In genomic region chr1:202852163-202852904, GRCh38 we compare ENCODE assay signal across 8 cellular contexts. TPM values are rescaled to one million over a fixed set of nuclear protein-coding genes. Genes with fewer than 3 reads are reported as not detected.
DNase-seq lines count a peak whose midpoint lies in the region; ATAC-seq, FAIRE-seq and TF ChIP-seq lines count a peak whose summit lies in the region.

No MANE protein-coding gene starts in this region.

- H3K27ac Mint-ChIP-seq in T-cell: no peak overlapping the region

- no peaks in the 10 kb centered on the region for H3K79me2 ChIP-seq in endothelial cell of umbilical vein (ENCODE audit: control insufficient read depth, insufficient read depth, low read length)

- CTCF ChIA-PET in T-cell (lab: Charles Lee) (interaction anchor here in 1 of 2 donors (1.5 kb wide), 1 partner anchor 90 kb away, joined by 5 read pairs; no protein-coding TSS in a partner anchor), endothelial cell of umbilical vein (lab: Charles Lee) (interaction anchor here (1.0 to 1.8 kb wide), 2 partner anchors 36 to 44 kb away, joined by 3 to 5 read pairs; partner anchors contain the start of genes KDM5B and RABIF)

- peak; percentile 60 to 76 for TF ChIP-seq CTCF in endothelial cell of umbilical vein (IDR thresholded peaks at IDR 0.05; ENCODE audit: extremely low read depth in 1 of 2, insufficient read depth in 1 of 2, low read depth in 1 of 2, low read length in 2 of 2)
- no peak for TF ChIP-seq CTCF in pancreas (IDR thresholded peaks at IDR 0.05)

- POLR2A ChIA-PET in T-cell (lab: Charles Lee): no interaction called here
- POLR2A ChIA-PET in endothelial cell of umbilical vein (lab: Charles Lee): no interaction called here

- FAIRE-seq in endothelial cell of umbilical vein (lab: Jason Lieb, UNC) (peak; percentile 88), pancreas (lab: Jason Lieb, UNC) (no peak)

- H3K9me1 ChIP-seq in endothelial cell of umbilical vein (replicated peaks; ENCODE audit: control insufficient read depth, extremely low read depth, insufficient read depth, low read length): no peaks in the 10 kb centered on the region

- H3K27me3 Mint-ChIP-seq in T-cell: no peaks in the 10 kb centered on the region

- no peaks in the 10 kb centered on the region for H3K27me3 ChIP-seq in endothelial cell of umbilical vein (ENCODE audit: control insufficient read depth in 2 of 2, insufficient read depth in 2 of 2, low read length in 2 of 2)
- no peaks in the 10 kb centered on the region for H3K27me3 ChIP-seq in pancreas

- H3K4me1 ChIP-seq in endothelial cell of umbilical vein (ENCODE audit: control insufficient read depth, extremely low read depth, insufficient read depth, low read length) (no peaks in the 10 kb centered on the region), pancreas (no peaks in the 10 kb centered on the region)

- TF ChIP-seq POLR2A in endothelial cell of umbilical vein (IDR thresholded peaks at IDR 0.05; ENCODE audit: low read depth, low read length): no peak

- H3K9me3 ChIP-seq in endothelial cell of umbilical vein (replicated peaks; ENCODE audit: control insufficient read depth, insufficient read depth, low read length) (no peaks in the 10 kb centered on the region), pancreas (no peaks in the 10 kb centered on the region)

- no peak overlapping the region for H3K27ac ChIP-seq in endothelial cell of umbilical vein (ENCODE audit: insufficient read depth, low read depth, low read length)
- H3K27ac ChIP-seq in pancreas: no peak overlapping the region

- H3K4me1 Mint-ChIP-seq in T-cell: no peaks in the 10 kb centered on the region

- intact Hi-C loops in endothelial cell of umbilical vein (cut with micrococcal nuclease) (loop anchor here (1.0 to 2.0 kb wide), 2 partner anchors 94 to 147 kb away; no protein-coding TSS in a partner anchor), pancreas (cut with DNase I) (no loop called here)

- H3K36me3 Mint-ChIP-seq in T-cell: no peaks in the 10 kb centered on the region

- DNase-seq in EL (peak; percentile 69), HT1080 (ENCODE audit: low read depth) (peak; percentile 64), T-cell (peak in 10 of 34 experiments; percentile 5 to 19 (median 14)), endothelial cell of umbilical vein (ENCODE audit: low read depth, low spot score) (peak; percentile 70), pancreas (peak in 2 of 6 donors; percentile 37 to 41), pons (ENCODE audit: low spot score) (no peak)

- H3K9ac ChIP-seq in endothelial cell of umbilical vein (replicated peaks; ENCODE audit: extremely low read depth, insufficient read depth, low read length): no peak overlapping the region

- BruUV-seq in endothelial cell of umbilical vein (replicated peaks; lab: Mats Ljungman, UMichigan): no TSS peak

- no peak overlapping the region for H3K4me3 ChIP-seq in endothelial cell of umbilical vein (replicated peaks in 1 of 3; ENCODE audit: insufficient read depth in 1 of 3, low read depth in 1 of 3, low read length in 3 of 3)
- H3K4me3 ChIP-seq in pancreas: no peak overlapping the region

- WGBS in pancreas, 2 donors: 63 to 64% methylated on average over 15 of the region's 15 CpGs

- H3K4me3 Mint-ChIP-seq in T-cell: no peak overlapping the region

- no peaks in the 10 kb centered on the region for H3K9me3 Mint-ChIP-seq in T-cell

- dilution Hi-C loops in endothelial cell of umbilical vein (cut with MboI; ENCODE audit: extremely low pct_ligation_motif_present, low sequenced_read_pairs): no loop called here

- no peaks in the 10 kb centered on the region for H4K20me1 ChIP-seq in endothelial cell of umbilical vein (replicated peaks; ENCODE audit: control insufficient read depth, extremely low read depth, insufficient read depth, low read length)

- ATAC-seq in T-cell (replicated peaks in 1 of 4): peak in 3 of 4 experiments; percentile 43 to 68 (median 58)
- ATAC-seq in pancreas: peak; percentile 64 to 85 (median 76)
- no peak for ATAC-seq in GM18858 (IDR thresholded peaks at IDR 0.05; ENCODE audit: unreplicated experiment)
- no peak for ATAC-seq in GM19397 (IDR thresholded peaks at IDR 0.05; ENCODE audit: unreplicated experiment)

- no peaks in the 10 kb centered on the region for H3K36me3 ChIP-seq in endothelial cell of umbilical vein (ENCODE audit: control insufficient read depth in 2 of 2, extremely low read depth in 1 of 2, insufficient read depth in 2 of 2, low read length in 2 of 2)
- H3K36me3 ChIP-seq in pancreas: no peaks in the 10 kb centered on the region

- H2AFZ ChIP-seq in endothelial cell of umbilical vein (ENCODE audit: low read depth, low read length): peak overlapping the region; percentile 92

- no peak overlapping the region for H3K4me2 ChIP-seq in endothelial cell of umbilical vein (ENCODE audit: insufficient read depth, low read length)

TF ChIP-seq in endothelial cell of umbilical vein, 7 proteins besides CTCF, POLR2A, EP300 and RAD21:
- TF ChIP-seq, protein P1, sequence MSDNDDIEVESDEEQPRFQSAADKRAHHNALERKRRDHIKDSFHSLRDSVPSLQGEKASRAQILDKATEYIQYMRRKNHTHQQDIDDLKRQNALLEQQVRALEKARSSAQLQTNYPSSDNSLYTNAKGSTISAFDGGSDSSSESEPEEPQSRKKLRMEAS (IDR thresholded peaks at IDR 0.05; ENCODE audit: insufficient read depth, insufficient read length): no peak
- TF ChIP-seq EZH2 (IDR thresholded peaks at IDR 0.05; ENCODE audit: borderline replicate concordance, low read depth, low read length, severe bottlenecking) (no peak), JUN (IDR thresholded peaks at IDR 0.05; ENCODE audit: borderline replicate concordance, insufficient read depth, insufficient read length, low read depth) (no peak), MYC (IDR thresholded peaks at IDR 0.05; ENCODE audit: low read depth, low read length) (no peak), FOS (IDR thresholded peaks at IDR 0.05; ENCODE audit: borderline replicate concordance, insufficient read depth, low read length) (no peak), GATA2 (IDR thresholded peaks at IDR 0.05; ENCODE audit: insufficient read depth, insufficient read length, low read depth, low read length) (no peak), POLR2AphosphoS5 (IDR thresholded peaks at IDR 0.05; ENCODE audit: insufficient read depth, low read depth, low read length) (no peak)

RNA-seq across cellular contexts. Expression of gene RABIF, which starts 36.6 kb away (rescaled TPM):
- total RNA-seq in HT1080 (2014; rRNA removed; shearing (Covaris generic)): 12.4 and 13.8 TPM in 2 replicates
- polyA plus RNA-seq in HT1080 (2015; cell fraction: cytosol; rRNA removed): 7.8 and 9.1 TPM in 2 replicates
- polyA plus RNA-seq in HT1080 (2015; cell fraction: nucleus; rRNA removed): 3.0 and 3.4 TPM in 2 replicates
- total RNA-seq in T-cell (10 to 100 TPM in 4 of 5 donors, 1 to 10 TPM in 1; 9.2 to 18.3 (median 15.6) TPM), endothelial cell of umbilical vein (13.1 and 15.8 TPM in 2 replicates), pancreas (1 to 10 TPM; 1.7 to 3.9 (median 2.5) TPM)
- polyA plus RNA-seq in endothelial cell of umbilical vein (15.4 and 17.1 TPM in 2 replicates), pancreas (1 to 10 TPM; 2.2 to 3.1 TPM)
- polyA plus RNA-seq in endothelial cell of umbilical vein (2011; cell fraction: cytosol; rRNA removed): 15.4 and 15.7 TPM in 2 replicates
- 5.3 and 7.6 TPM in 2 replicates for polyA plus RNA-seq in endothelial cell of umbilical vein (2011; cell fraction: nucleus; rRNA removed)
- polyA plus RNA-seq in endothelial cell of umbilical vein (2012): 13.7 and 18.1 TPM in 2 replicates
- polyA minus RNA-seq in endothelial cell of umbilical vein: 14.0 and 18.2 TPM in 2 replicates
- 8.9 TPM for polyA minus RNA-seq in endothelial cell of umbilical vein (2011; cell fraction: cytosol; rRNA and poly(A)+ RNA removed)
- polyA minus RNA-seq in endothelial cell of umbilical vein (2011; cell fraction: nucleus; rRNA and poly(A)+ RNA removed): 5.9 and 8.8 TPM in 2 replicates

RNA-seq across cellular contexts. Expression of gene PCAT6, which starts 41.6 kb away (rescaled TPM):
- total RNA-seq in HT1080 (2014; rRNA removed; shearing (Covaris generic)): not detected in 2 replicates
- polyA plus RNA-seq in HT1080 (2015; cell fraction: cytosol; rRNA removed): 1.3 and 4.0 TPM in 2 replicates
- polyA plus RNA-seq in HT1080 (2015; cell fraction: nucleus; rRNA removed): 0.60 and 2.2 TPM in 2 replicates
- total RNA-seq in T-cell (1 to 10 TPM in 2 of 5 donors, under 1 TPM in 2, not detected in 1; 0.44 to 1.5 (median 0.79) TPM), endothelial cell of umbilical vein (1.5 and 1.7 TPM in 2 replicates), pancreas (1 to 10 TPM in 1 of 6 donors, under 1 TPM in 5; 0.31 to 1.2 (median 0.66) TPM)
- polyA plus RNA-seq in endothelial cell of umbilical vein (2.4 and 2.9 TPM in 2 replicates), pancreas (1 to 10 TPM; 1.7 to 2.5 TPM)
- 1.3 and 1.6 TPM in 2 replicates for polyA plus RNA-seq in endothelial cell of umbilical vein (2011; cell fraction: cytosol; rRNA removed)
- polyA plus RNA-seq in endothelial cell of umbilical vein (2011; cell fraction: nucleus; rRNA removed): 0.85 and 1.2 TPM in 2 replicates
- polyA plus RNA-seq in endothelial cell of umbilical vein (2012): 2.0 and 4.7 TPM in 2 replicates
- polyA minus RNA-seq in endothelial cell of umbilical vein: 0.87 and 0.96 TPM in 2 replicates
- polyA minus RNA-seq in endothelial cell of umbilical vein (2011; cell fraction: cytosol; rRNA and poly(A)+ RNA removed): not detected
- 1.2 and 2.5 TPM in 2 replicates for polyA minus RNA-seq in endothelial cell of umbilical vein (2011; cell fraction: nucleus; rRNA and poly(A)+ RNA removed)

RNA-seq across cellular contexts. Expression of gene KDM5B, which starts 44.1 kb away (rescaled TPM):
- total RNA-seq in HT1080 (2014; rRNA removed; shearing (Covaris generic)): 14.2 and 15.7 TPM in 2 replicates
- polyA plus RNA-seq in HT1080 (2015; cell fraction: cytosol; rRNA removed): 13.6 and 17.3 TPM in 2 replicates
- 63.4 and 66.2 TPM in 2 replicates for polyA plus RNA-seq in HT1080 (2015; cell fraction: nucleus; rRNA removed)
- 10 to 100 TPM; 46.3 to 71.7 (median 56.5) TPM for total RNA-seq in T-cell
- 65.5 and 69.8 TPM in 2 replicates for total RNA-seq in endothelial cell of umbilical vein
- 25.2 and 25.9 TPM in 2 replicates for polyA plus RNA-seq in endothelial cell of umbilical vein
- 25.9 and 28.8 TPM in 2 replicates for polyA plus RNA-seq in endothelial cell of umbilical vein (2011; cell fraction: cytosol; rRNA removed)
- polyA plus RNA-seq in endothelial cell of umbilical vein (2011; cell fraction: nucleus; rRNA removed): 85.8 and 87.1 TPM in 2 replicates
- 33.0 and 34.5 TPM in 2 replicates for polyA plus RNA-seq in endothelial cell of umbilical vein (2012)
- polyA minus RNA-seq in endothelial cell of umbilical vein: 107 and 108 TPM in 2 replicates
- 14.7 TPM for polyA minus RNA-seq in endothelial cell of umbilical vein (2011; cell fraction: cytosol; rRNA and poly(A)+ RNA removed)
- 138 and 155 TPM in 2 replicates for polyA minus RNA-seq in endothelial cell of umbilical vein (2011; cell fraction: nucleus; rRNA and poly(A)+ RNA removed)
- total RNA-seq in pancreas: 10 to 100 TPM; 18.2 to 47.0 (median 25.1) TPM
- polyA plus RNA-seq in pancreas: 10 to 100 TPM in 1 of 2 donors, 1 to 10 TPM in 1; 7.3 to 10.5 TPM

Comparison
In these comparisons a context has a peak if more than half of its experiments do, and no peak if none do; other contexts are left out.
1. ATAC-seq: peak in T-cell (3 of 4) and pancreas (4 of 4); none in GM18858 (single experiment) and GM19397 (single experiment).
2. CTCF ChIP-seq: peak in endothelial cell of umbilical vein (2 of 2); none in pancreas (0 of 4).